In genomic region chr5:172854451-172854871, GRCh38 we compare ENCODE assay signal across 9 cellular contexts. TPM values are rescaled to one million over a fixed set of nuclear protein-coding genes. Genes with fewer than 3 reads are reported as not detected.
DNase-seq lines count a peak whose midpoint lies in the region; ATAC-seq and TF ChIP-seq lines count a peak whose summit lies in the region.
"Had no signal": no experiment of that assay in that cellular context is flagged by ENCODE, and none has a peak within 500 bp of the region (broad histone marks: within the 10 kb centered on the region; RNA-seq: fewer than 3 reads in every experiment).

No MANE protein-coding gene starts in this region.

- intact Hi-C loops in left ventricle myocardium inferior (cut with micrococcal nuclease) = loop anchor here (10.0 kb wide), 1 partner anchor 50 kb away; no protein-coding TSS in a partner anchor
- intact Hi-C loops in sciatic nerve (cut with DNase I) = loop anchor here (5.0 kb wide), 1 partner anchor 558 kb away; no protein-coding TSS in a partner anchor

- ATAC-seq in activated T-helper 17 cell treated with anti-CD3 and anti-CD28 coated beads, Interleukin-2, amount 50 U/mL, for 72 hours (replicated peaks) = peak; percentile 19
- ATAC-seq in sciatic nerve (peak; percentile 86), GM21390 (IDR thresholded peaks at IDR 0.05; ENCODE audit: unreplicated experiment) (no peak)

- H3K9me3 ChIP-seq in left ventricle myocardium inferior (replicated peaks) = no peaks in the 10 kb centered on the region

- DNase-seq in left ventricle myocardium inferior = peak; percentile 51
- DNase-seq in sciatic nerve (ENCODE audit: low spot score) = no peak
- DNase-seq in NCI-H1930 (lab: John Stamatoyannopoulos, UW) = no peak
- no peak for DNase-seq in DMS53 (lab: John Stamatoyannopoulos, UW)
- DNase-seq in NCI-H2171 (lab: John Stamatoyannopoulos, UW) = no peak
- DNase-seq: NCI-H2081 had no signal

- peaks cover 87% of the 10 kb centered on the region for H3K4me1 ChIP-seq in left ventricle myocardium inferior

- H3K36me3 Mint-ChIP-seq in activated T-helper 17 cell treated with anti-CD3 and anti-CD28 coated beads, Interleukin-2, amount 50 U/mL, for 72 hours (ENCODE audit: low read depth) = no peaks in the 10 kb centered on the region

- H3K27ac ChIP-seq in C4-2B (peak overlapping the region; percentile 73; the same call in 1 of the 2 replicates), left ventricle myocardium inferior (replicated peaks) (peak overlapping the region; percentile 96)

- TF ChIP-seq CTCF in C4-2B (conservative IDR thresholded peaks at IDR 0.05) (no peak), left ventricle myocardium inferior (IDR thresholded peaks at IDR 0.05; ENCODE audit: borderline replicate concordance) (no peak)

- no peaks in the 10 kb centered on the region for H3K27me3 ChIP-seq in left ventricle myocardium inferior (ENCODE audit: low read depth)

- no peak overlapping the region for H3K4me3 Mint-ChIP-seq in activated T-helper 17 cell treated with anti-CD3 and anti-CD28 coated beads, Interleukin-2, amount 50 U/mL, for 72 hours

- H3K4me3 ChIP-seq in left ventricle myocardium inferior = no peak overlapping the region

- no peaks in the 10 kb centered on the region for H3K27me3 Mint-ChIP-seq in activated T-helper 17 cell treated with anti-CD3 and anti-CD28 coated beads, Interleukin-2, amount 50 U/mL, for 72 hours

- peak overlapping the region; percentile 75 for H3K27ac Mint-ChIP-seq in activated T-helper 17 cell treated with anti-CD3 and anti-CD28 coated beads, Interleukin-2, amount 50 U/mL, for 72 hours

- H3K9me3 Mint-ChIP-seq in activated T-helper 17 cell treated with anti-CD3 and anti-CD28 coated beads, Interleukin-2, amount 50 U/mL, for 72 hours = no peaks in the 10 kb centered on the region

- H3K4me1 Mint-ChIP-seq in activated T-helper 17 cell treated with anti-CD3 and anti-CD28 coated beads, Interleukin-2, amount 50 U/mL, for 72 hours = peaks cover 17% of the 10 kb centered on the region

- H3K36me3 ChIP-seq in left ventricle myocardium inferior = no peaks in the 10 kb centered on the region

RNA-seq across cellular contexts. Expression of gene ERGIC1, which starts 20.4 kb away (rescaled TPM):
- 10 to 100 TPM; 34.0 to 35.7 TPM for total RNA-seq in activated T-helper 17 cell treated with anti-CD3 and anti-CD28 coated beads, Interleukin-2, amount 50 U/mL, for 72 hours
- total RNA-seq in left ventricle myocardium inferior (79.4 TPM), sciatic nerve (87.3 TPM)
